18 cellular contexts compared by ENCODE assay signal in the genomic region with DNA sequence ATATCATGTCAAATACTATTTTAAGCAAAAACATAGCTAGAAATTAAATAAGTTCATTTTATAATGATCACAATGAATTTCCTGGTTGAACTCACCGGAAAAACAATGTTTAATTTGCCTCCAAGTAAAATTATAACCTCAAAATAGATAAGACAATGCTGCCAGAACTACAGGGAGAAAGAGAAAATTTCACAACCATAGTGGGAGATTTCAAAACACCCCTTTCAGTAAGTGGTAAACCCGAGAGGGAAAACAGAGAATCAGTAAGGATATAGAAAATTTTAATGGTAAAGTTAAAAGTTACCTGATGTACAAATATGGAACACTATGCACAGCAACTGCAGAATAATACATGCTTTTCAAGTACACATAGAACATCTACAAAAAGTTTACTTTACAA. TPM values are rescaled to one million over a fixed set of nuclear protein-coding genes. Genes with fewer than 3 reads are reported as not detected.
A peak's percentile ranks its signal among the peaks of the same experiment; 100 is the strongest.
DNase-seq lines count a peak whose midpoint lies in the region; FAIRE-seq and TF ChIP-seq lines count a peak whose summit lies in the region.
"Had no signal": no experiment of that assay in that cellular context is flagged by ENCODE, and none has a peak within 500 bp of the region (broad histone marks: within the 10 kb centered on the region; RNA-seq: fewer than 3 reads in every experiment).

No MANE protein-coding gene starts in this region.

- no peaks in the 10 kb centered on the region for H3K36me3 Mint-ChIP-seq in activated CD4-positive, alpha-beta T cell treated with anti-CD3 and anti-CD28 coated beads, Interleukin-2, amount 10 ng/mL, durations not matched to agents 7 days and 5 days (ENCODE audit: low read depth)
- H3K36me3 Mint-ChIP-seq: CD8-positive, alpha-beta memory T cell had no signal

- no peaks in the 10 kb centered on the region for H3K9me3 ChIP-seq in thyroid gland
- H3K9me3 ChIP-seq: BLaER1, MG63 had no signal

- DNase-seq in GF-D8 (lab: John Stamatoyannopoulos, UW), result peak; percentile 8
- peak; percentile 56 for DNase-seq in MV-4-11 (lab: John Stamatoyannopoulos, UW)
- peak; percentile 47 for DNase-seq in fibroblast of the aortic adventitia (ENCODE audit: low read depth)
- DNase-seq in GM19239 (ENCODE audit: insufficient read length, low spot score), result no peak
- DNase-seq in thyroid gland, result no peak
- no peak for DNase-seq in activated CD4-positive, alpha-beta T cell treated with anti-CD3 and anti-CD28 coated beads, Interleukin-2, amount 10 ng/mL, durations not matched to agents 7 days and 5 days
- DNase-seq: CD8-positive, alpha-beta memory T cell; HFFc6; MG63; NCI-H1417 treated with DMSO at 0.1 percent for 48 hours; NCI-H2029 treated with DMSO at 0.1 percent for 48 hours; NCI-H510A; NCI-H82 had no signal

- CTCF ChIA-PET in activated CD4-positive, alpha-beta T cell treated with anti-CD3 and anti-CD28 coated beads, Interleukin-2, amount 10 ng/mL, durations not matched to agents 7 days and 5 days (lab: Charles Lee), result no interaction called here

- POLR2A ChIA-PET in activated CD4-positive, alpha-beta T cell treated with anti-CD3 and anti-CD28 coated beads, Interleukin-2, amount 10 ng/mL, durations not matched to agents 7 days and 5 days (lab: Charles Lee), result no interaction called here

- no peaks in the 10 kb centered on the region for H3K36me3 ChIP-seq in thyroid gland
- H3K36me3 ChIP-seq: BLaER1, MG63 had no signal

- TF ChIP-seq CTCF in fibroblast of the aortic adventitia (IDR thresholded peaks at IDR 0.05; ENCODE audit: insufficient read depth, low read length) (no peak), thyroid gland (IDR thresholded peaks at IDR 0.05) (no peak)

- H3K27ac ChIP-seq in thyroid gland, result no peak overlapping the region
- H3K27ac ChIP-seq: BLaER1, SK-N-MC had no signal

- TF ChIP-seq POLR2A in thyroid gland (IDR thresholded peaks at IDR 0.05), result no peak

- FAIRE-seq in TTC549 (lab: Jason Lieb, UNC) (peak; percentile 39), GM19239 (lab: Jason Lieb, UNC) (no peak)
- FAIRE-seq: HTR-8/SVneo, K562 had no signal

- H3K4me3 ChIP-seq in fibroblast of the aortic adventitia (ENCODE audit: low read depth, low read length) (no peak overlapping the region), thyroid gland (replicated peaks in 1 of 3) (no peak overlapping the region)
- H3K4me3 ChIP-seq: BLaER1, K562, MG63, SK-N-MC had no signal

- H3K4me1 ChIP-seq in thyroid gland, result no peaks in the 10 kb centered on the region
- H3K4me1 ChIP-seq: BLaER1 had no signal

- WGBS in thyroid gland, 2 donors, result 81% methylated on average over 2 of the region's 2 CpGs

- no peaks in the 10 kb centered on the region for H3K27me3 Mint-ChIP-seq in activated CD4-positive, alpha-beta T cell treated with anti-CD3 and anti-CD28 coated beads, Interleukin-2, amount 10 ng/mL, durations not matched to agents 7 days and 5 days
- H3K27me3 Mint-ChIP-seq: CD8-positive, alpha-beta memory T cell had no signal

- intact Hi-C loops in thyroid gland (cut with DNase I), result no loop called here

- no peaks in the 10 kb centered on the region for H3K9me3 Mint-ChIP-seq in activated CD4-positive, alpha-beta T cell treated with anti-CD3 and anti-CD28 coated beads, Interleukin-2, amount 10 ng/mL, durations not matched to agents 7 days and 5 days
- H3K9me3 Mint-ChIP-seq: HFFc6 had no signal

- H3K4me3 Mint-ChIP-seq in activated CD4-positive, alpha-beta T cell treated with anti-CD3 and anti-CD28 coated beads, Interleukin-2, amount 10 ng/mL, durations not matched to agents 7 days and 5 days, result no peak overlapping the region
- H3K4me3 Mint-ChIP-seq: CD8-positive, alpha-beta memory T cell; HFFc6 had no signal

- H3K4me1 Mint-ChIP-seq in activated CD4-positive, alpha-beta T cell treated with anti-CD3 and anti-CD28 coated beads, Interleukin-2, amount 10 ng/mL, durations not matched to agents 7 days and 5 days, result no peaks in the 10 kb centered on the region
- H3K4me1 Mint-ChIP-seq: CD8-positive, alpha-beta memory T cell had no signal

- no peak overlapping the region for H3K27ac Mint-ChIP-seq in activated CD4-positive, alpha-beta T cell treated with anti-CD3 and anti-CD28 coated beads, Interleukin-2, amount 10 ng/mL, durations not matched to agents 7 days and 5 days
- H3K27ac Mint-ChIP-seq: CD8-positive, alpha-beta memory T cell; HFFc6 had no signal

- no peaks in the 10 kb centered on the region for H3K27me3 ChIP-seq in thyroid gland
- H3K27me3 ChIP-seq: BLaER1, MG63 had no signal

RNA-seq across cellular contexts. Expression of a gene that starts 43.2 kb away (rescaled TPM):
- total RNA-seq in fibroblast of the aortic adventitia (ENCODE audit: low replicate concordance) (7.3 and 74.7 TPM in 2 replicates), thyroid gland (1 to 10 TPM; 3.4 to 6.4 (median 5.2) TPM)
- not detected for total RNA-seq in activated CD4-positive, alpha-beta T cell treated with anti-CD3 and anti-CD28 coated beads, Interleukin-2, amount 10 ng/mL, durations not matched to agents 7 days and 5 days

Comparison
In these comparisons a context has a peak if more than half of its experiments do, and no peak if none do; other contexts are left out.
1. DNase-seq: peak in GF-D8 (single experiment), MV-4-11 (single experiment) and fibroblast of the aortic adventitia (single experiment); none in GM19239 (single experiment), thyroid gland (0 of 2) and activated CD4-positive, alpha-beta T cell treated with anti-CD3 and anti-CD28 coated beads, Interleukin-2, amount 10 ng/mL, durations not matched to agents 7 days and 5 days (single experiment).